In the genomic region with DNA sequence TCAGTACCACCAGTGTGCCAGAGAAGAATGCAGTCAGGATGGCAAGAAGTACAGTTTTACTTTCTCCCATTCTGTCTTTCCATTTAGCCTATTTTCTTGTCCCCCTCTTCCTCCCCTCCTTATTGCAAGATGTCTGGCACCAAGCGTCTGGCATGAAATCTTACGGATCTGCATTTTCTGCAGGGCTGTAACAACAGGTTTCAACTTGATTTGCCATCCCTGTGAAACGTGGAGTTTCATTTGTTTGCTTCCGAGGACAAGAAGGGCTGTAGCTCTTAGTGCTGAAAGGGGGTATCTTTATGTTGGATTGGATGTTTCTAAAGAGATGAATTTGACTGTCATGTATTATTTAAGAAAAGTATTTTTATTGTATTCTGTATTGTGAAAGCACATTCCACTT, we compare ENCODE assay signal across 18 cellular contexts.
"Had no signal": no experiment of that assay in that cellular context is flagged by ENCODE, and none has a peak within 500 bp of the region (broad histone marks: within the 10 kb centered on the region; RNA-seq: fewer than 3 reads in every experiment).

No MANE protein-coding gene starts in this region.

- H3K4me3 Mint-ChIP-seq: activated CD4-positive, alpha-beta T cell treated with anti-CD3 and anti-CD28 coated beads, Interleukin-2, amount 10 ng/mL, durations not matched to agents 24 days and 14 days; brain; effector memory CD8-positive, alpha-beta T cell; naive B cell; type B pancreatic cell had no signal

- H3K4me2 ChIP-seq: hepatocyte had no signal

- H3K9me3 Mint-ChIP-seq: brain; effector memory CD8-positive, alpha-beta T cell; type B pancreatic cell had no signal

- H3K4me1 ChIP-seq: left lung had no signal

- H3K36me3 ChIP-seq: left lung had no signal

- H3K27me3 Mint-ChIP-seq: activated CD4-positive, alpha-beta T cell treated with anti-CD3 and anti-CD28 coated beads, Interleukin-2, amount 10 ng/mL, durations not matched to agents 24 days and 14 days; effector memory CD8-positive, alpha-beta T cell had no signal

- DNase-seq: activated CD4-positive, alpha-beta T cell treated with anti-CD3 and anti-CD28 coated beads, Interleukin-2, amount 10 ng/mL, durations not matched to agents 24 days and 14 days; activated CD4-positive, CD25-positive, alpha-beta regulatory T cell; activated naive CD4-positive, alpha-beta T cell treated with anti-CD3 and anti-CD28 coated beads, Interleukin-2, amount 50 U/mL, for 16 hours; activated T-cell treated with anti-CD3 and anti-CD28 coated beads for 4 hours; dermis blood vessel endothelial cell; effector memory CD8-positive, alpha-beta T cell; kidney; left lung; naive B cell; right cardiac atrium; stimulated activated CD4-positive, alpha-beta T cell treated with anti-CD3 and anti-CD28 coated beads, Interleukin-15, amount 100 ng/mL, for 24 hours; stimulated activated CD4-positive, alpha-beta T cell treated with anti-CD3 and anti-CD28 coated beads, Interleukin-4, amount 100 ng/mL, for 1 hour; stimulated activated naive CD4-positive, alpha-beta T cell; SW 1271 had no signal

- H3K27me3 ChIP-seq: hepatocyte had no signal

- H3K4me1 Mint-ChIP-seq: naive B cell had no signal

- H3K4me3 ChIP-seq: hepatocyte, left lung, skin epidermis had no signal

- H3K36me3 Mint-ChIP-seq: brain, naive B cell, type B pancreatic cell had no signal

- H3K79me2 ChIP-seq: hepatocyte had no signal

- H3K27ac ChIP-seq: hepatocyte, left lung had no signal

- H3K27ac Mint-ChIP-seq: activated CD4-positive, alpha-beta T cell treated with anti-CD3 and anti-CD28 coated beads, Interleukin-2, amount 10 ng/mL, durations not matched to agents 24 days and 14 days; effector memory CD8-positive, alpha-beta T cell; naive B cell; type B pancreatic cell had no signal

- H3K9me3 ChIP-seq: left lung had no signal

- H2AFZ ChIP-seq: hepatocyte had no signal

- ATAC-seq: effector memory CD8-positive, alpha-beta T cell; left lung; right cardiac atrium had no signal
